Comparison of ENCODE assay signal across 28 cellular contexts in the genomic region with DNA sequence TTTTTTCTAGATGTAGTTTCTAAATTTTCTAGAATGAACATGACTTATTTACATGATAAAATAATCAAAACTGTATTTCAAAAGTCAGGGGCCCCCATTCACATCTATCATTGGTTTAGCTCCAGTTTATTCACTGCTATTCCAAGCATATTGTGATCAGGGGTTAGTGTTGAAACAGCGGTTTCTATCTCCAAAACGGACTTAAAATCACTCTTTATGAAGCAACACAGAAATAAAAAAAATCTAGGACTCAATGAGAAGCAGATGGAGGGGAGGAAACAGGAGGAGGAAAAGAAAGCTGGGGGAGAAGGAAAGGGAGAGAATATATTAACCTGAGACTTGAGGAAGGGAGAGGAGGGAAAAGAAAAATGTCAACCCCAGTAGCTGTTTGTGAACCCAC. TPM values are rescaled to one million over a fixed set of nuclear protein-coding genes. Genes with fewer than 3 reads are reported as not detected.
"Had no signal": no experiment of that assay in that cellular context is flagged by ENCODE, and none has a peak within 500 bp of the region (broad histone marks: within the 10 kb centered on the region; RNA-seq: fewer than 3 reads in every experiment).

No MANE protein-coding gene starts in this region.

- H3K4me3 Mint-ChIP-seq: activated naive CD4-positive, alpha-beta T cell treated with anti-CD3 and anti-CD28 coated beads for 36 hours; activated T-cell treated with anti-CD3 and anti-CD28 coated beads, Interleukin-2, amount 50 U/mL, for 4 hours; brain; stimulated activated memory B cell treated with anti-CD40 and anti-IgM and Interleukin-4, amounts not matched to agents 10 μg/mL and 1 μg/mL and 100 μg/mL, for 72 hours; type B pancreatic cell had no signal

- ATAC-seq: activated T-cell treated with anti-CD3 and anti-CD28 coated beads, Interleukin-2, amount 50 U/mL, for 4 hours; esophagus mucosa; heart right ventricle; left cardiac atrium; mucosa of descending colon; SK-N-SH treated with all-trans-retinoic acid at 6 μM for 48 hours; stimulated activated memory B cell treated with anti-CD40 and anti-IgM and Interleukin-4, amounts not matched to agents 10 μg/mL and 1 μg/mL and 100 μg/mL, for 72 hours had no signal

- H3K27me3 Mint-ChIP-seq: brain; stimulated activated memory B cell treated with anti-CD40 and anti-IgM and Interleukin-4, amounts not matched to agents 10 μg/mL and 1 μg/mL and 100 μg/mL, for 72 hours; type B pancreatic cell had no signal

- H3K4me2 ChIP-seq: smooth muscle cell had no signal

- H3K9me3 ChIP-seq: heart right ventricle, mucosa of descending colon, sigmoid colon, stomach, thoracic aorta had no signal

- H3K27me3 ChIP-seq: heart right ventricle, sigmoid colon, stomach had no signal

- H3K4me3 ChIP-seq: heart right ventricle, mucosa of descending colon, sigmoid colon, smooth muscle cell, stomach, thoracic aorta had no signal

- H3K27ac ChIP-seq: heart right ventricle, sigmoid colon, stomach, thoracic aorta had no signal

- DNase-seq: activated CD4-positive, alpha-beta T cell treated with anti-CD3 and anti-CD28 coated beads, Interleukin-2, amount 50 U/mL, for 4 hours; activated CD8-positive, alpha-beta memory T cell treated with anti-CD3 and anti-CD28 coated beads for 24 hours; activated CD8-positive, alpha-beta memory T cell treated with anti-CD3 and anti-CD28 coated beads, Interleukin-2, amount 50 U/mL, for 4 hours; activated naive CD4-positive, alpha-beta T cell treated with anti-CD3 and anti-CD28 coated beads for 36 hours; activated T-cell treated with anti-CD3 and anti-CD28 coated beads, Interleukin-2, amount 50 U/mL, for 4 hours; aorta; caudate nucleus; dermis blood vessel endothelial cell; effector memory CD4-positive, alpha-beta T cell; heart right ventricle; islet precursor cell; left cardiac atrium; mesendoderm; mucosa of descending colon; occipital lobe; sigmoid colon; stimulated activated CD4-positive, alpha-beta T cell treated with anti-CD3 and anti-CD28 coated beads, Interleukin-15, amount 100 ng/mL, for 24 hours; stomach; T-helper 1 cell; T-helper 9 cell had no signal

- H3K9me3 Mint-ChIP-seq: activated naive CD4-positive, alpha-beta T cell treated with anti-CD3 and anti-CD28 coated beads for 36 hours; activated T-cell treated with anti-CD3 and anti-CD28 coated beads, Interleukin-2, amount 50 U/mL, for 4 hours; brain; type B pancreatic cell had no signal

- H3K27ac Mint-ChIP-seq: activated naive CD4-positive, alpha-beta T cell treated with anti-CD3 and anti-CD28 coated beads for 36 hours; stimulated activated memory B cell treated with anti-CD40 and anti-IgM and Interleukin-4, amounts not matched to agents 10 μg/mL and 1 μg/mL and 100 μg/mL, for 72 hours; type B pancreatic cell had no signal

RNA-seq across cellular contexts. Expression of a gene that starts 14.8 kb away (rescaled TPM):
- total RNA-seq: endothelial cell of umbilical vein, smooth muscle cell had no signal
- polyA plus RNA-seq: smooth muscle cell had no signal
